In the genomic region with DNA sequence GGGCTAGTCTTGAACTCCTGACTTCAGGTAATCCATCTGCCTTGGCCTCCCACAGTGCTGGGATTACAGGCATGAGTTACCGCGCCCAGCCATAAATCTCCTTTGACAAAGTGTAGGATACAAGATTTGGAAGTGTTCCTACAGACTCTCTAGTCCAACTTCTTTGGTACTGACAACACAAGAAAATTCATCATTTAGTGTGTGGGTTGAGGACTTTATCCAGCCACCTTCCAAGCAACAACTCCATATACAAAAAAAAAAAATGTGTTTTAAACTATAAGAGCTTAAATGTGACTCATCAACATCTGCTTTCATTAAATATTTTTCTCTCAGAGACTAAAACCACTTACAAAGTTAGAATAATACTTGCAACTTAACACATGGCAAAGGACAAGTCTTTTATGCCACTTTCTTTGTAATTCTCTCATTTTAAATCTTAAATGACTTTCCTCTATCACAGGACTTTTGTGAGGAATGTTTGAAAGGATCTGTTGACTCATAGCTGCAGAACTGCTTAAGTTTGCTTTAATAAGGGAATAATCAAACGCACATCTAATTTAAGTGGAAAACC, we compare ENCODE assay signal across 11 cellular contexts. TPM values are rescaled to one million over a fixed set of nuclear protein-coding genes. Genes with fewer than 3 reads are reported as not detected.
DNase-seq lines count a peak whose midpoint lies in the region; ATAC-seq and TF ChIP-seq lines count a peak whose summit lies in the region.
"Had no signal": no experiment of that assay in that cellular context is flagged by ENCODE, and none has a peak within 500 bp of the region (broad histone marks: within the 10 kb centered on the region; RNA-seq: fewer than 3 reads in every experiment).

No MANE protein-coding gene starts in this region.

- H3K27me3 Mint-ChIP-seq in progenitor cell of endocrine pancreas: no peaks in the 10 kb centered on the region
- peaks cover 0 to 1% of the 10 kb centered on the region in 2 donors for H3K27me3 Mint-ChIP-seq in CD4-positive, alpha-beta memory T cell
- H3K27me3 Mint-ChIP-seq: stimulated activated naive CD8-positive, alpha-beta T cell treated with anti-CD3 and anti-CD28 coated beads, Interleukin-15, amount 100 ng/mL, for 72 hours had no signal

- no peaks in the 10 kb centered on the region for H3K9me3 ChIP-seq in SK-N-SH
- H3K9me3 ChIP-seq in CD4-positive, alpha-beta memory T cell (ENCODE audit: control insufficient read depth in 1 of 2, low read length in 2 of 2): no peaks in the 10 kb centered on the region

- peak overlapping the region; percentile 68 for H3K9ac ChIP-seq in SK-N-SH

- H3K4me3 Mint-ChIP-seq in progenitor cell of endocrine pancreas (ENCODE audit: low read depth): no peak overlapping the region
- no peak overlapping the region for H3K4me3 Mint-ChIP-seq in CD4-positive, alpha-beta memory T cell
- H3K4me3 Mint-ChIP-seq: stimulated activated naive CD8-positive, alpha-beta T cell treated with anti-CD3 and anti-CD28 coated beads, Interleukin-15, amount 100 ng/mL, for 72 hours had no signal

- 0 out of 2 replicates have a peak overlapping the region, but pooled peaks have one; percentile 43 for H2AFZ ChIP-seq in SK-N-SH (ENCODE audit: low read depth)

- H3F3A ChIP-seq in SK-N-SH (replicated peaks; ENCODE audit: insufficient read depth): peaks cover 34% of the 10 kb centered on the region

- CTCF ChIA-PET in SK-N-SH (lab: Yijun Ruan, JAX): interaction anchor here (1.0 kb wide), 1 partner anchor 33 kb away, joined by 3 read pairs; no protein-coding TSS in a partner anchor
- CTCF ChIA-PET in CD4-positive, alpha-beta memory T cell (lab: Charles Lee; ENCODE audit: partially characterized antibody): no interaction called here

- TF ChIP-seq CTCF in SK-N-SH (IDR thresholded peaks at IDR 0.05) (no peak), fibroblast of mammary gland (conservative IDR thresholded peaks at IDR 0.05; ENCODE audit: control insufficient read depth, insufficient read depth, low read depth, low read length) (no peak), progenitor cell of endocrine pancreas (IDR thresholded peaks at IDR 0.05; ENCODE audit: unreplicated experiment) (no peak)

- H3K36me3 ChIP-seq in SK-N-SH (replicated peaks in 1 of 2; ENCODE audit: control insufficient read depth in 1 of 2, insufficient read depth in 2 of 2, low read length in 1 of 2): no peaks in the 10 kb centered on the region
- no peaks in the 10 kb centered on the region for H3K36me3 ChIP-seq in CD4-positive, alpha-beta memory T cell (ENCODE audit: insufficient read depth, low read length)

- H3K4me2 ChIP-seq in SK-N-SH: peak overlapping the region; percentile 66

- intact Hi-C loops in CD4-positive, alpha-beta memory T cell (cut with micrococcal nuclease): no loop called here

- H3K4me1 Mint-ChIP-seq in progenitor cell of endocrine pancreas (ENCODE audit: low read depth): peaks cover 26% of the 10 kb centered on the region
- no peaks in the 10 kb centered on the region for H3K4me1 Mint-ChIP-seq in CD4-positive, alpha-beta memory T cell
- H3K4me1 Mint-ChIP-seq: stimulated activated naive CD8-positive, alpha-beta T cell treated with anti-CD3 and anti-CD28 coated beads, Interleukin-15, amount 100 ng/mL, for 72 hours had no signal

- no peak; a peak in 1 of 4 replicates for TF ChIP-seq EP300 in SK-N-SH (IDR thresholded peaks at IDR 0.05; ENCODE audit: borderline replicate concordance in 1 of 2, low read depth in 1 of 2, low read length in 1 of 2)

- DNase-seq in Caki2 (ENCODE audit: low read depth) (peak; percentile 77), SK-N-SH (no peak), fibroblast of mammary gland (ENCODE audit: low read depth) (peak; percentile 95), progenitor cell of endocrine pancreas (ENCODE audit: low spot score, unreplicated experiment) (no peak), NCI-H2081 (lab: John Stamatoyannopoulos, UW) (no peak)
- DNase-seq in stimulated activated CD8-positive, alpha-beta memory T cell treated with anti-CD3 and anti-CD28 coated beads, Interleukin-4, amount 100 ng/mL, for 48 hours: no peak
- no peak for DNase-seq in CD4-positive, alpha-beta memory T cell
- DNase-seq: activated naive CD4-positive, alpha-beta T cell treated with anti-CD3 and anti-CD28 coated beads, Interleukin-2, amount 50 U/mL, for 16 hours; Karpas-422; stimulated activated naive CD8-positive, alpha-beta T cell treated with anti-CD3 and anti-CD28 coated beads, Interleukin-15, amount 100 ng/mL, for 72 hours had no signal

- ATAC-seq in GM21390 (IDR thresholded peaks at IDR 0.05; ENCODE audit: unreplicated experiment): no peak
- ATAC-seq: stimulated activated naive CD8-positive, alpha-beta T cell treated with anti-CD3 and anti-CD28 coated beads, Interleukin-15, amount 100 ng/mL, for 72 hours had no signal

- in situ Hi-C loops in Caki2 (cut with HindIII; ENCODE audit: low pct_unique_long_range_greater_than_20kb, low sequenced_read_pairs): no loop called here

- no peaks in the 10 kb centered on the region for H3K27me3 ChIP-seq in SK-N-SH (ENCODE audit: insufficient read depth)
- H3K27me3 ChIP-seq in CD4-positive, alpha-beta memory T cell (ENCODE audit: insufficient read depth, low read length): no peaks in the 10 kb centered on the region

- no peak for TF ChIP-seq RAD21 in SK-N-SH (IDR thresholded peaks at IDR 0.05; ENCODE audit: low read length)

- POLR2A ChIA-PET in SK-N-SH (lab: Yijun Ruan, JAX): no interaction called here
- POLR2A ChIA-PET in CD4-positive, alpha-beta memory T cell (lab: Charles Lee; ENCODE audit: partially characterized antibody): interaction anchor here (0.6 kb wide), 1 partner anchor 109 kb away, joined by 3 read pairs; no protein-coding TSS in a partner anchor

- no peaks in the 10 kb centered on the region for H3K9me2 ChIP-seq in SK-N-SH

- H3K9me3 Mint-ChIP-seq in progenitor cell of endocrine pancreas (ENCODE audit: low read depth): no peaks in the 10 kb centered on the region
- H3K9me3 Mint-ChIP-seq in CD4-positive, alpha-beta memory T cell: no peaks in the 10 kb centered on the region
- H3K9me3 Mint-ChIP-seq: stimulated activated naive CD8-positive, alpha-beta T cell treated with anti-CD3 and anti-CD28 coated beads, Interleukin-15, amount 100 ng/mL, for 72 hours had no signal

- H3K27ac Mint-ChIP-seq in progenitor cell of endocrine pancreas: peak overlapping the region; percentile 93
- H3K27ac Mint-ChIP-seq in CD4-positive, alpha-beta memory T cell: no peak overlapping the region
- H3K27ac Mint-ChIP-seq: stimulated activated naive CD8-positive, alpha-beta T cell treated with anti-CD3 and anti-CD28 coated beads, Interleukin-15, amount 100 ng/mL, for 72 hours had no signal

- H3K4me1 ChIP-seq in SK-N-SH (ENCODE audit: control insufficient read depth in 1 of 2, insufficient read depth in 2 of 2, low read depth in 1 of 2, low read length in 1 of 2): peaks cover 0 to 34% of the 10 kb centered on the region in 2 experiments; a peak in 3 of 4 replicates
- H3K4me1 ChIP-seq in CD4-positive, alpha-beta memory T cell (ENCODE audit: insufficient read depth, low read length): no peaks in the 10 kb centered on the region

- H3K36me3 Mint-ChIP-seq in progenitor cell of endocrine pancreas (ENCODE audit: insufficient read depth): no peaks in the 10 kb centered on the region
- no peaks in the 10 kb centered on the region for H3K36me3 Mint-ChIP-seq in CD4-positive, alpha-beta memory T cell

- H3K79me2 ChIP-seq in SK-N-SH (ENCODE audit: insufficient read depth): no peaks in the 10 kb centered on the region

- peak overlapping the region in 1 of 2 experiments; percentile 20; a peak in 2 of 4 replicates for H3K4me3 ChIP-seq in SK-N-SH (ENCODE audit: low read depth in 2 of 2, low read length in 1 of 2)
- H3K4me3 ChIP-seq in fibroblast of mammary gland (ENCODE audit: control insufficient read depth, low read depth, low read length): peak overlapping the region; percentile 11
- H3K4me3 ChIP-seq in CD4-positive, alpha-beta memory T cell (ENCODE audit: low read length in 2 of 2): no peak overlapping the region

- WGBS in SK-N-SH (ENCODE audit: low lambda C conversion rate): 44% methylated on average over 3 of the region's 3 CpGs

- H4K20me1 ChIP-seq in SK-N-SH (ENCODE audit: insufficient read depth): no peaks in the 10 kb centered on the region; the same call in 1 of the 2 replicates

- H3K27ac ChIP-seq in SK-N-SH (ENCODE audit: low read depth in 2 of 2, low read length in 1 of 2): peak overlapping the region; percentile 85 to 98; a peak in 3 of 4 replicates
- no peak overlapping the region for H3K27ac ChIP-seq in CD4-positive, alpha-beta memory T cell (ENCODE audit: low read depth, low read length)

TF ChIP-seq in SK-N-SH, 30 proteins besides CTCF, POLR2A, EP300 and RAD21 (continues in another document):
- TF ChIP-seq MEF2A (IDR thresholded peaks at IDR 0.05; ENCODE audit: borderline replicate concordance, low read depth) (0 out of 2 replicates have a peak, but pooled peaks have one; percentile 14), FOSL2 (IDR thresholded peaks at IDR 0.05; ENCODE audit: borderline replicate concordance, low read depth) (peak; percentile 66; the same call in 1 of the 2 replicates), TCF12 (IDR thresholded peaks at IDR 0.05) (peak; percentile 79), JUND (IDR thresholded peaks at IDR 0.05) (peak; percentile 56), RFX5 (IDR thresholded peaks at IDR 0.05; ENCODE audit: low read length) (no peak)
- TF ChIP-seq, protein P1, sequence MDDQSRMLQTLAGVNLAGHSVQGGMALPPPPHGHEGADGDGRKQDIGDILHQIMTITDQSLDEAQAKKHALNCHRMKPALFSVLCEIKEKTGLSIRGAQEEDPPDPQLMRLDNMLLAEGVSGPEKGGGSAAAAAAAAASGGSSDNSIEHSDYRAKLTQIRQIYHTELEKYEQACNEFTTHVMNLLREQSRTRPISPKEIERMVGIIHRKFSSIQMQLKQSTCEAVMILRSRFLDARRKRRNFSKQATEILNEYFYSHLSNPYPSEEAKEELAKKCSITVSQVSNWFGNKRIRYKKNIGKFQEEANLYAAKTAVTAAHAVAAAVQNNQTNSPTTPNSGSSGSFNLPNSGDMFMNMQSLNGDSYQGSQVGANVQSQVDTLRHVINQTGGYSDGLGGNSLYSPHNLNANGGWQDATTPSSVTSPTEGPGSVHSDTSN (IDR thresholded peaks at IDR 0.05): peak; percentile 62

RNA-seq across cellular contexts. Expression of a gene that starts 46.2 kb away (rescaled TPM):
- 122 and 155 TPM in 2 replicates for total RNA-seq in Caki2 (2014; rRNA removed; shearing (Covaris generic); ENCODE audit: low replicate concordance)
- polyA plus RNA-seq in SK-N-SH (2012; rRNA removed): 24.3 and 35.1 TPM in 2 replicates
- 32.8 and 37.3 TPM in 2 replicates for polyA plus RNA-seq in SK-N-SH (2012; cell fraction: cytosol; rRNA removed)
- polyA plus RNA-seq in SK-N-SH (2012; cell fraction: nucleus; rRNA removed): 25.5 and 54.6 TPM in 2 replicates
- total RNA-seq in progenitor cell of endocrine pancreas: 69.1 and 75.3 TPM in 2 replicates
- total RNA-seq in CD4-positive, alpha-beta memory T cell: 10 to 100 TPM; 11.0 to 12.0 TPM
- 1 to 10 TPM; 1.2 to 2.3 TPM for polyA plus RNA-seq in CD4-positive, alpha-beta memory T cell

RNA-seq across cellular contexts. Expression of a gene that starts 57.6 kb away (rescaled TPM):
- 48.2 and 64.6 TPM in 2 replicates for total RNA-seq in Caki2 (2014; rRNA removed; shearing (Covaris generic); ENCODE audit: low replicate concordance)
- 26.5 and 27.7 TPM in 2 replicates for polyA plus RNA-seq in SK-N-SH (2012; rRNA removed)
- polyA plus RNA-seq in SK-N-SH (2012; cell fraction: cytosol; rRNA removed): 33.9 and 52.2 TPM in 2 replicates
- polyA plus RNA-seq in SK-N-SH (2012; cell fraction: nucleus; rRNA removed): 17.5 and 44.8 TPM in 2 replicates
- 55.4 and 70.1 TPM in 2 replicates for total RNA-seq in progenitor cell of endocrine pancreas
- 10 to 100 TPM; 53.5 to 60.2 TPM for total RNA-seq in CD4-positive, alpha-beta memory T cell
- 10 to 100 TPM; 71.1 to 73.4 TPM for polyA plus RNA-seq in CD4-positive, alpha-beta memory T cell

Comparison
In these comparisons a context has a peak if more than half of its experiments do, and no peak if none do; other contexts are left out.
1. DNase-seq: peak in Caki2 (single experiment) and fibroblast of mammary gland (single experiment); none in SK-N-SH (single experiment), progenitor cell of endocrine pancreas (single experiment), stimulated activated CD8-positive, alpha-beta memory T cell treated with anti-CD3 and anti-CD28 coated beads, Interleukin-4, amount 100 ng/mL, for 48 hours (single experiment), NCI-H2081 (0 of 2) and CD4-positive, alpha-beta memory T cell (0 of 5).